ENCODE assay signal across 1 cellular context in the genomic region with DNA sequence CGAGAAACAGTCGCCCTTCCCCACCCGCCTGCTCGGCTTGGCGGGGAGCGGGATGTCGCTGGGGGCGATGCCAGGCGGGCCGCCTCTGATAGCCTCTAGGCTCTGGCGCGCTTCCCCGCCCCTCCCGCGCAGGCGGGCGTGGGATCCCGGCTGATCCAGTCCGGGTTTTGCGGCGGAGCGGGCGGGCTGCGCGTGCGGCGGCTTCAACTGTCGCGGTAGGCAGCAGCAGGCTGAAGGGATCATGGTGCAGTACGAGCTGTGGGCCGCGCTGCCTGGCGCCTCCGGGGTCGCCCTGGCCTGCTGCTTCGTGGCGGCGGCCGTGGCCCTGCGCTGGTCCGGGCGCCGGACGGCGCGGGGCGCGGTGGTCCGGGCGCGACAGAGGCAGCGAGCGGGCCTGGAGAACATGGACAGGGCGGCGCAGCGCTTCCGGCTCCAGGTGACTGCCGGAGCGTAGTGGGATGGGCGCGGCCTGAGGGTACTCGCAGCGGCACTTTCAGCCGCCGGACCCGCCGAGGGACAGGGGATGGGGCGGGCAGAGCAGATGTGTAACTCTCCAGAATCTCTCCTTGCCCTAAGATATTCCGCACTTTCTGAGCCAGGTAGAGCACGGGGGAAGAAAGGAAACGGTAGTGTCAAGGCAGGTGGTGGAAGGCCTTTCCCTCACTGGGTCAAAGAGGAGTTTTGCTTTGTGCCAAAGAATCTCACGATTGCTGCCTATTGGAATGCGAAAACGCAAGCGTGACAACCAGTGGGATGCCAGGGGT.
A peak's percentile ranks its signal among the peaks of the same experiment; 100 is the strongest.
TF ChIP-seq lines count a peak whose summit lies in the region.

A gene (plus strand): TSS at position 210 of the 764 bp plus-strand sequence. CDS start 32 bp downstream, at position 242.

TF ChIP-seq in HepG2, 621 proteins besides CTCF, POLR2A, EP300 and RAD21 (continued from another document):
- TF ChIP-seq, protein P1, sequence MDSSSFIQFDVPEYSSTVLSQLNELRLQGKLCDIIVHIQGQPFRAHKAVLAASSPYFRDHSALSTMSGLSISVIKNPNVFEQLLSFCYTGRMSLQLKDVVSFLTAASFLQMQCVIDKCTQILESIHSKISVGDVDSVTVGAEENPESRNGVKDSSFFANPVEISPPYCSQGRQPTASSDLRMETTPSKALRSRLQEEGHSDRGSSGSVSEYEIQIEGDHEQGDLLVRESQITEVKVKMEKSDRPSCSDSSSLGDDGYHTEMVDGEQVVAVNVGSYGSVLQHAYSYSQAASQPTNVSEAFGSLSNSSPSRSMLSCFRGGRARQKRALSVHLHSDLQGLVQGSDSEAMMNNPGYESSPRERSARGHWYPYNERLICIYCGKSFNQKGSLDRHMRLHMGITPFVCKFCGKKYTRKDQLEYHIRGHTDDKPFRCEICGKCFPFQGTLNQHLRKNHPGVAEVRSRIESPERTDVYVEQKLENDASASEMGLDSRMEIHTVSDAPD (CRISPR knock-in tag; IDR thresholded peaks at IDR 0.05) = 0 out of 2 replicates have a peak, but pooled peaks have one; percentile 75
- no peak for TF ChIP-seq ZNF615 (CRISPR knock-in tag; IDR thresholded peaks at IDR 0.05; ENCODE audit: borderline replicate concordance)
- peak; percentile 47 for TF ChIP-seq TEAD3 (CRISPR knock-in tag; optimal IDR thresholded peaks at IDR 0.05; ENCODE audit: borderline replicate concordance)
